ENCODE assay signal across 15 cellular contexts in the genomic region with DNA sequence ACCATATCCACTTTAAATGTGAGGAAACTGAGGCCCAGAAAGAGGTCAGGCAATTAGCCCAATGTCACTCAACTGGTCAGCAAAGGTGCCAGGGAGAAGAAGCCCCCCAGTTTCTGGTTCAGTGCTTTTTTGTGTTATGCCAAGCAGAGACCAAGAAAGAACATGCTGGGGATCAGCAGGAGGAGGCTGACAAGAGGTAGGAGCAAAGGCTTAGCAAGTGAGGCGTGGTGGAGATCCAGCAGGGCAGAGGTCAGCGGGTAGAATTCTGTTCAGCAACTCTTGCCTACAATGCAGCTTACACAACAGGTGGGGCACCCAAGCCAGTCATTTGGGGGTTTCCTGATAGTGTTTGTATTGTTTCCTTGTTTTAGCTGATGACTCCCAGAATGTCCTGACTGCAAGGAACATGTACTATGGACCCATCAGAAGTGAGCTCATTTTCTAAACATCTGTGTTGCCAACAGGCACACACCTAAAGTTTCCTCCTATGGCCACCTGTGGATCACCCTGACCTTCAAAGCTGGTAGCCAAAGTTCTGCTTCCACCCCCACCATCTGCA. TPM values are rescaled to one million over a fixed set of nuclear protein-coding genes. Genes with fewer than 3 reads are reported as not detected.
DNase-seq lines count a peak whose midpoint lies in the region; ATAC-seq and TF ChIP-seq lines count a peak whose summit lies in the region.
"Had no signal": no experiment of that assay in that cellular context is flagged by ENCODE, and none has a peak within 500 bp of the region (broad histone marks: within the 10 kb centered on the region; RNA-seq: fewer than 3 reads in every experiment).

No MANE protein-coding gene starts in this region.

- no peaks in the 10 kb centered on the region for H3K36me3 ChIP-seq in DND-41 (ENCODE audit: insufficient read depth, low read length)
- H3K36me3 ChIP-seq in Panc1 (ENCODE audit: control insufficient read depth, insufficient read depth, low read length): no peaks in the 10 kb centered on the region
- no peaks in the 10 kb centered on the region for H3K36me3 ChIP-seq in sigmoid colon
- H3K36me3 ChIP-seq: WERI-Rb-1 had no signal

- H3K79me2 ChIP-seq in DND-41 (ENCODE audit: insufficient read depth, low read length): peaks cover 44% of the 10 kb centered on the region

- in situ Hi-C loops in Panc1 (cut with HindIII; ENCODE audit: low pct_unique_long_range_greater_than_20kb, low sequenced_read_pairs): no loop called here

- H3K4me1 ChIP-seq in DND-41 (ENCODE audit: insufficient read depth, low read length): peaks cover 33% of the 10 kb centered on the region
- H3K4me1 ChIP-seq in Panc1 (ENCODE audit: control insufficient read depth, insufficient read depth, low read length): peaks cover 53% of the 10 kb centered on the region
- H3K4me1 ChIP-seq in sigmoid colon: peaks cover 0 to 41% (median 38%) of the 10 kb centered on the region in 4 donors

- TF ChIP-seq POLR2A in sigmoid colon (IDR thresholded peaks at IDR 0.05): no peak

- no peaks in the 10 kb centered on the region for H3K9me3 Mint-ChIP-seq in effector memory CD8-positive, alpha-beta T cell
- H3K9me3 Mint-ChIP-seq in osteocyte (ENCODE audit: unreplicated experiment): peaks cover 7% of the 10 kb centered on the region
- H3K9me3 Mint-ChIP-seq: naive B cell had no signal

- WGBS in sigmoid colon, 2 donors: 17 to 69% methylated on average over 2 of the region's 2 CpGs

- no peaks in the 10 kb centered on the region for H3K27me3 Mint-ChIP-seq in effector memory CD8-positive, alpha-beta T cell
- no peaks in the 10 kb centered on the region for H3K27me3 Mint-ChIP-seq in osteocyte (ENCODE audit: unreplicated experiment)
- H3K27me3 Mint-ChIP-seq: naive B cell had no signal

- no TSS peak for BruUV-seq in Panc1 (replicated peaks; lab: Mats Ljungman, UMichigan)

- no peak for TF ChIP-seq CTCF in DND-41 (IDR thresholded peaks at IDR 0.05; ENCODE audit: borderline replicate concordance, extremely low read depth, low read length, poor library complexity, severe bottlenecking)
- no peak for TF ChIP-seq CTCF in Panc1 (IDR thresholded peaks at IDR 0.05)
- TF ChIP-seq CTCF in osteocyte (IDR thresholded peaks at IDR 0.05): no peak
- no peak for TF ChIP-seq CTCF in sigmoid colon (IDR thresholded peaks at IDR 0.05)

- H3K27ac ChIP-seq in DND-41 (ENCODE audit: low read length) (0 out of 2 replicates have a peak overlapping the region, but pooled peaks have one; percentile 16), Panc1 (ENCODE audit: low read length) (peak overlapping the region; percentile 96), sigmoid colon (no peak overlapping the region)
- H3K27ac ChIP-seq: WERI-Rb-1 had no signal

- H3K36me3 Mint-ChIP-seq in effector memory CD8-positive, alpha-beta T cell (ENCODE audit: insufficient read depth): peaks cover 11% of the 10 kb centered on the region
- peaks cover 4% of the 10 kb centered on the region for H3K36me3 Mint-ChIP-seq in osteocyte (ENCODE audit: unreplicated experiment)
- H3K36me3 Mint-ChIP-seq: naive B cell had no signal

- ATAC-seq in DND-41 (ENCODE audit: insufficient read depth, low read depth): no peak
- ATAC-seq in Panc1: no peak
- no peak for ATAC-seq in effector memory CD8-positive, alpha-beta T cell (replicated peaks)
- ATAC-seq in GM19035 (IDR thresholded peaks at IDR 0.05; ENCODE audit: unreplicated experiment): no peak

- H3K27ac Mint-ChIP-seq in effector memory CD8-positive, alpha-beta T cell: peak overlapping the region; percentile 36 to 77
- peak overlapping the region; percentile 29 for H3K27ac Mint-ChIP-seq in osteocyte (ENCODE audit: unreplicated experiment)

- no peak overlapping the region for H3K4me2 ChIP-seq in DND-41 (ENCODE audit: insufficient read depth, low read length)

- no peaks in the 10 kb centered on the region for H3K9me3 ChIP-seq in DND-41 (ENCODE audit: insufficient read depth, low read length, severe bottlenecking)
- H3K9me3 ChIP-seq in Panc1 (ENCODE audit: control insufficient read depth, insufficient read depth, low read depth, low read length): no peaks in the 10 kb centered on the region; the same call in 1 of the 2 replicates
- H3K9me3 ChIP-seq in sigmoid colon: no peaks in the 10 kb centered on the region

- no peak overlapping the region for H2AFZ ChIP-seq in DND-41 (ENCODE audit: low read depth, low read length)

- intact Hi-C loops in Panc1 (cut with micrococcal nuclease; ENCODE audit: unreplicated experiment): no loop called here
- intact Hi-C loops in sigmoid colon (cut with DNase I): no loop called here

- CTCF ChIA-PET in Panc1 (lab: Charles Lee): no interaction called here

- TF ChIP-seq EP300 in sigmoid colon (IDR thresholded peaks at IDR 0.05): no peak

- H3K4me1 Mint-ChIP-seq in effector memory CD8-positive, alpha-beta T cell (ENCODE audit: low read depth in 2 of 2): peaks cover 29 to 53% of the 10 kb centered on the region in 2 donors
- H3K4me1 Mint-ChIP-seq in osteocyte (ENCODE audit: unreplicated experiment): peaks cover 86% of the 10 kb centered on the region

- peaks cover 5% of the 10 kb centered on the region; the same call in 1 of the 2 replicates for H4K20me1 ChIP-seq in DND-41 (ENCODE audit: insufficient read depth, low read length)

- POLR2A ChIA-PET in Panc1 (lab: Charles Lee): no interaction called here

- DNase-seq in DND-41 (no peak), Panc1 (ENCODE audit: low read depth, low spot score) (no peak), osteocyte (ENCODE audit: extremely low spot score, unreplicated experiment) (no peak), H4 (ENCODE audit: low spot score) (no peak), sigmoid colon (no peak), NCI-H2107 treated with DMSO at 0.1 percent for 48 hours (lab: John Stamatoyannopoulos, UW; ENCODE audit: unreplicated experiment) (no peak)
- DNase-seq in effector memory CD8-positive, alpha-beta T cell: no peak
- DNase-seq: amniotic stem cell; DMS153; NCI-H1694 treated with DMSO at 0.1 percent for 48 hours; stimulated activated CD4-positive, alpha-beta T cell treated with anti-CD3 and anti-CD28 coated beads, Interleukin-1b, Interleukin-23, amount 100 ng/mL, for 48 hours; substantia nigra; WERI-Rb-1 had no signal

- no peak overlapping the region for H3K9ac ChIP-seq in DND-41 (ENCODE audit: low read depth, low read length)

- no peak overlapping the region for H3K4me3 ChIP-seq in DND-41 (ENCODE audit: low read depth in 1 of 2, low read length in 2 of 2)
- H3K4me3 ChIP-seq in Panc1 (ENCODE audit: low read depth in 2 of 2, low read length in 2 of 2): no peak overlapping the region
- H3K4me3 ChIP-seq in sigmoid colon: no peak overlapping the region

- peak overlapping the region in 1 of 2 donors; percentile 6 for H3K4me3 Mint-ChIP-seq in effector memory CD8-positive, alpha-beta T cell
- H3K4me3 Mint-ChIP-seq in osteocyte (ENCODE audit: unreplicated experiment): no peak overlapping the region

- no peaks in the 10 kb centered on the region for H3K27me3 ChIP-seq in DND-41 (ENCODE audit: insufficient read depth, low read length, poor library complexity)
- H3K27me3 ChIP-seq in Panc1 (ENCODE audit: control insufficient read depth, insufficient read depth, low read length): no peaks in the 10 kb centered on the region
- no peaks in the 10 kb centered on the region for H3K27me3 ChIP-seq in sigmoid colon

RNA-seq across cellular contexts. Expression of gene LPIN2, which starts 28.2 kb away (rescaled TPM):
- 38.3 TPM for total RNA-seq in Panc1 (2021; ENCODE audit: unreplicated experiment)
- 18.8 TPM for polyA plus RNA-seq in Panc1 (2012; ENCODE audit: insufficient read length)
- total RNA-seq in osteocyte: 34.8 and 36.9 TPM in 2 replicates
- total RNA-seq in H4 (2014; rRNA removed; shearing (Covaris generic)): 17.1 and 21.6 TPM in 2 replicates
- 10 to 100 TPM; 13.6 to 31.5 (median 18.0) TPM for total RNA-seq in sigmoid colon
- polyA plus RNA-seq in sigmoid colon: 10 to 100 TPM; 16.2 to 34.9 (median 28.5) TPM

Comparison
In these comparisons a context has a peak if more than half of its experiments do, and no peak if none do; other contexts are left out.
1. H3K27ac ChIP-seq: peak in DND-41 (single experiment) and Panc1 (single experiment); none in sigmoid colon (0 of 4).